23 cellular contexts compared by ENCODE assay signal in genomic region chr4:78409612-78410202, GRCh38.
DNase-seq lines count a peak whose midpoint lies in the region; TF ChIP-seq lines count a peak whose summit lies in the region.
"Had no signal": no experiment of that assay in that cellular context is flagged by ENCODE, and none has a peak within 500 bp of the region (broad histone marks: within the 10 kb centered on the region; RNA-seq: fewer than 3 reads in every experiment).

No MANE protein-coding gene starts in this region.

- CTCF ChIA-PET in activated CD4-positive, alpha-beta memory T cell treated with anti-CD3 and anti-CD28 coated beads, Interleukin-2, amount 10 ng/mL, durations not matched to agents 7 days and 5 days (lab: Charles Lee), result no interaction called here

- no peaks in the 10 kb centered on the region for H3K4me1 Mint-ChIP-seq in osteocyte (ENCODE audit: unreplicated experiment)
- no peaks in the 10 kb centered on the region for H3K4me1 Mint-ChIP-seq in activated CD4-positive, alpha-beta memory T cell treated with anti-CD3 and anti-CD28 coated beads, Interleukin-2, amount 10 ng/mL, durations not matched to agents 7 days and 5 days
- H3K4me1 Mint-ChIP-seq: GM23338, H9 had no signal

- TF ChIP-seq CTCF in epithelial cell of proximal tubule (conservative IDR thresholded peaks at IDR 0.05; ENCODE audit: low read depth, low read length), result no peak
- no peak for TF ChIP-seq CTCF in osteocyte (IDR thresholded peaks at IDR 0.05)

- POLR2A ChIA-PET in activated CD4-positive, alpha-beta memory T cell treated with anti-CD3 and anti-CD28 coated beads, Interleukin-2, amount 10 ng/mL, durations not matched to agents 7 days and 5 days (lab: Charles Lee), result no interaction called here

- H3K36me3 Mint-ChIP-seq in osteocyte (ENCODE audit: unreplicated experiment), result no peaks in the 10 kb centered on the region
- H3K36me3 Mint-ChIP-seq in activated CD4-positive, alpha-beta memory T cell treated with anti-CD3 and anti-CD28 coated beads, Interleukin-2, amount 10 ng/mL, durations not matched to agents 7 days and 5 days (ENCODE audit: low read depth), result no peaks in the 10 kb centered on the region

- no peak overlapping the region for H3K4me3 ChIP-seq in epithelial cell of proximal tubule (ENCODE audit: low read depth, low read length)
- H3K4me3 ChIP-seq: A549; BLaER1 treated with 17β-estradiol and CSF1 and Interleukin-3, amounts not matched to agents 10 nM and 100 nM; GM23338; Peyer's patch; SK-N-MC had no signal

- H3K27ac Mint-ChIP-seq in osteocyte (ENCODE audit: unreplicated experiment), result no peak overlapping the region
- no peak overlapping the region for H3K27ac Mint-ChIP-seq in activated CD4-positive, alpha-beta memory T cell treated with anti-CD3 and anti-CD28 coated beads, Interleukin-2, amount 10 ng/mL, durations not matched to agents 7 days and 5 days
- H3K27ac Mint-ChIP-seq: CD4-positive, alpha-beta T cell; GM23338; H9; HFFc6 had no signal

- H3K9me3 Mint-ChIP-seq in osteocyte (ENCODE audit: unreplicated experiment), result no peaks in the 10 kb centered on the region
- H3K9me3 Mint-ChIP-seq in activated CD4-positive, alpha-beta memory T cell treated with anti-CD3 and anti-CD28 coated beads, Interleukin-2, amount 10 ng/mL, durations not matched to agents 7 days and 5 days, result no peaks in the 10 kb centered on the region
- H3K9me3 Mint-ChIP-seq: CD4-positive, alpha-beta T cell; GM23338; H9; HFFc6 had no signal

- H3K4me3 Mint-ChIP-seq in osteocyte (ENCODE audit: unreplicated experiment), result no peak overlapping the region
- H3K4me3 Mint-ChIP-seq in activated CD4-positive, alpha-beta memory T cell treated with anti-CD3 and anti-CD28 coated beads, Interleukin-2, amount 10 ng/mL, durations not matched to agents 7 days and 5 days, result no peak overlapping the region
- H3K4me3 Mint-ChIP-seq: CD4-positive, alpha-beta T cell; GM23338; H9; HFFc6 had no signal

- peaks cover 7% of the 10 kb centered on the region for H3K27me3 Mint-ChIP-seq in osteocyte (ENCODE audit: unreplicated experiment)
- peaks cover 3% of the 10 kb centered on the region for H3K27me3 Mint-ChIP-seq in activated CD4-positive, alpha-beta memory T cell treated with anti-CD3 and anti-CD28 coated beads, Interleukin-2, amount 10 ng/mL, durations not matched to agents 7 days and 5 days

- peak; percentile 13 for DNase-seq in HPDE6-E6E7 (ENCODE audit: extremely low spot score)
- peak; percentile 14 for DNase-seq in NCI-H146 treated with DMSO at 0.1 percent for 48 hours (lab: John Stamatoyannopoulos, UW; ENCODE audit: unreplicated experiment)
- peak; percentile 13 for DNase-seq in epithelial cell of proximal tubule (ENCODE audit: low read depth)
- peak; percentile 57 for DNase-seq in putamen (ENCODE audit: low spot score)
- no peak for DNase-seq in epidermal melanocyte (ENCODE audit: insufficient read length, low spot score)
- DNase-seq in osteocyte (ENCODE audit: extremely low spot score, unreplicated experiment), result no peak
- no peak for DNase-seq in activated CD4-positive, alpha-beta memory T cell treated with anti-CD3 and anti-CD28 coated beads, Interleukin-2, amount 10 ng/mL, durations not matched to agents 7 days and 5 days
- DNase-seq: AML-193; CD4-positive, alpha-beta T cell; H9; HFFc6; NCI-H1092 treated with DMSO at 0.1 percent for 48 hours; NCI-H1436; NCI-H1930; NCI-H2107; NCI-H2227 treated with DMSO at 0.1 percent for 48 hours; NCI-H526 treated with DMSO at 0.1 percent for 48 hours; Peyer's patch; SIG-M5 had no signal

Comparison
In these comparisons a context has a peak if more than half of its experiments do, and no peak if none do; other contexts are left out.
1. DNase-seq: peak in HPDE6-E6E7 (single experiment), NCI-H146 treated with DMSO at 0.1 percent for 48 hours (single experiment), epithelial cell of proximal tubule (single experiment) and putamen (single experiment); none in epidermal melanocyte (single experiment), osteocyte (single experiment) and activated CD4-positive, alpha-beta memory T cell treated with anti-CD3 and anti-CD28 coated beads, Interleukin-2, amount 10 ng/mL, durations not matched to agents 7 days and 5 days (single experiment).